ENCODE assay signal across 15 cellular contexts in the genomic region with DNA sequence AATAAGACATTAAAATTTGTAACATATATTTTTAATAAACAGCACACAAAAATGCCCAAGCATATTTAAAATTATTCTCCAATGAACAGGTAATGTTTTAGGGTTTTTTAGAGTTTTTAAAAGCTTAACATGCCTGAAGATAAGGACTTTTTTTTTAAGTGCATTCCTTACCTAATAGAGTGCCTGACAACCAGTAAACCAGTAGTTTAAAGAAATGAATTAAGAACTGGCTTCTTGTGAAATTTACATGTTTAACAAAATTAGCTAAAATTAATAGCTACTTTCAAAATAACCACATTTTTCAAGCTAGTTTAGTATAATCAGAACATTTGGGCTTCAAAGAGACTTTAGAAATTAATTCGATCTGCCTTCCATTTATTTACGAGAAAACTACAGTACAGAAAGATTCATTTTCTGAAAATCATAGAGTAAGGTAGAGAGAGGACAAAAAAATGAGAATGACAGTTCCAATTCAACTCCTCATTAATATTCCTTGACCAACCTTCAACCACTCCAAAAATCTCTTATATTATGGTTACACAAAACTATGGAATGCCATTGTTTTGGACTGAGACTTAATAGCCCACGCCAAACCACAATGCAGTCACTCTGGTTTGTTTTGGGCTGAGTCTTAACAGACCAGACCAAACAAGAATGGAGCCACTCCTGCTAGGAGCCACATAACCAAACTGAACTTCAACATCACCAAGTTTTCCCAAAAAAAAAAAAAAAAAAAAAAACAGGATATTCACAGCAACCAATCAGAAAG. TPM values are rescaled to one million over a fixed set of nuclear protein-coding genes. Genes with fewer than 3 reads are reported as not detected.
DNase-seq lines count a peak whose midpoint lies in the region; ATAC-seq, FAIRE-seq and TF ChIP-seq lines count a peak whose summit lies in the region.
"Had no signal": no experiment of that assay in that cellular context is flagged by ENCODE, and none has a peak within 500 bp of the region (broad histone marks: within the 10 kb centered on the region; RNA-seq: fewer than 3 reads in every experiment).

No MANE protein-coding gene starts in this region.

- TF ChIP-seq RAD21 in H1 (IDR thresholded peaks at IDR 0.05 in 1 of 2, conservative IDR thresholded peaks at IDR 0.05 in 1 of 2; ENCODE audit: low read depth in 2 of 2, low read length in 2 of 2), result no peak

- ATAC-seq in PC-3, result no peak
- no peak for ATAC-seq in GM18505 (IDR thresholded peaks at IDR 0.05; ENCODE audit: unreplicated experiment)
- ATAC-seq: Panc1 had no signal

- intact Hi-C loops in PC-3 (cut with micrococcal nuclease), result no loop called here

- H4K91ac ChIP-seq in H1 (replicated peaks; ENCODE audit: insufficient read length, low read length) (no peak overlapping the region), trophoblast cell (ENCODE audit: low read depth, low read length) (no peak overlapping the region)

- H3K79me2 ChIP-seq in PC-3 (ENCODE audit: low read length) (no peaks in the 10 kb centered on the region), H1 (ENCODE audit: control insufficient read depth in 1 of 2, insufficient read depth in 2 of 2, low read length in 2 of 2) (peaks cover 0 to 10% of the 10 kb centered on the region in 2 experiments; a peak in 2 of 4 replicates), trophoblast cell (ENCODE audit: control insufficient read depth, insufficient read depth, low read length, poor library complexity) (no peaks in the 10 kb centered on the region)

- H3K4me1 ChIP-seq in PC-3 (ENCODE audit: insufficient read depth, low read length) (no peaks in the 10 kb centered on the region; the same call in 1 of the 2 replicates), H1 (replicated peaks in 1 of 4; ENCODE audit: control insufficient read depth in 3 of 4, insufficient read depth in 4 of 4, low read length in 3 of 4) (no peaks in the 10 kb centered on the region), trophoblast cell (ENCODE audit: control insufficient read depth in 1 of 2, insufficient read depth in 2 of 2, low read length in 2 of 2) (no peaks in the 10 kb centered on the region)

- H3K4me3 ChIP-seq in PC-3 (ENCODE audit: low read length) (no peak overlapping the region), H1 (ENCODE audit: extremely low read depth in 1 of 4, insufficient read depth in 2 of 4, low read depth in 3 of 4, low read length in 4 of 4) (no peak overlapping the region), trophoblast cell (ENCODE audit: low read depth, low read length) (no peak overlapping the region)
- H3K4me3 ChIP-seq: upper lobe of left lung had no signal

- H2BK120ac ChIP-seq in H1 (replicated peaks; ENCODE audit: low read depth, low read length) (no peak overlapping the region), trophoblast cell (ENCODE audit: insufficient read depth, low read length, poor library complexity) (no peak overlapping the region)

- no peaks in the 10 kb centered on the region for H3K9me3 ChIP-seq in PC-3 (ENCODE audit: low read length)
- H3K9me3 ChIP-seq in H1 (ENCODE audit: insufficient read depth in 2 of 2, low read depth in 1 of 2, low read length in 1 of 2), result no peaks in the 10 kb centered on the region
- no peaks in the 10 kb centered on the region for H3K9me3 ChIP-seq in trophoblast cell (ENCODE audit: insufficient read depth, low read depth, low read length)
- H3K9me3 ChIP-seq: upper lobe of left lung had no signal

- H3K56ac ChIP-seq in H1 (replicated peaks; ENCODE audit: insufficient read length, low read depth, low read length), result no peak overlapping the region

- H2BK12ac ChIP-seq in H1 (ENCODE audit: low read depth, low read length), result no peak overlapping the region
- no peak overlapping the region for H2BK12ac ChIP-seq in trophoblast cell (ENCODE audit: low read length)

- H2AFZ ChIP-seq in PC-3 (ENCODE audit: low read length) (no peak overlapping the region), H1 (ENCODE audit: low read length) (no peak overlapping the region), trophoblast cell (ENCODE audit: insufficient read depth, low read length, poor library complexity) (no peak overlapping the region)

- H2AK5ac ChIP-seq in H1 (ENCODE audit: low read depth, low read length), result no peak overlapping the region
- no peak overlapping the region for H2AK5ac ChIP-seq in trophoblast cell (ENCODE audit: low read length)

- H3K18ac ChIP-seq in H1 (ENCODE audit: extremely low read depth, low read length) (no peak overlapping the region), trophoblast cell (ENCODE audit: low read length) (no peak overlapping the region)

- no peak overlapping the region for H4K8ac ChIP-seq in H1 (ENCODE audit: extremely low read depth, insufficient read depth, low read length)
- H4K8ac ChIP-seq in trophoblast cell (ENCODE audit: low read depth, low read length), result no peak overlapping the region

- H3K4ac ChIP-seq in H1 (replicated peaks; ENCODE audit: insufficient read length, low read depth, low read length) (no peak overlapping the region), trophoblast cell (ENCODE audit: low read depth, low read length) (no peak overlapping the region)

- H3K9me2 ChIP-seq in PC-3 (replicated peaks; ENCODE audit: low read length), result no peaks in the 10 kb centered on the region

- H4K20me1 ChIP-seq in PC-3 (ENCODE audit: low read length), result no peaks in the 10 kb centered on the region
- no peaks in the 10 kb centered on the region for H4K20me1 ChIP-seq in H1 (replicated peaks in 1 of 2; ENCODE audit: control insufficient read depth in 1 of 2, insufficient read depth in 2 of 2, low read length in 2 of 2)

- TF ChIP-seq CTCF in PC-3 (conservative IDR thresholded peaks at IDR 0.05; ENCODE audit: low read depth, low read length), result no peak
- TF ChIP-seq CTCF in H1 (IDR thresholded peaks at IDR 0.05; ENCODE audit: control extremely low read depth in 1 of 3, insufficient read depth in 1 of 3, low read depth in 1 of 3, low read length in 3 of 3), result no peak

- no peak overlapping the region for H4K5ac ChIP-seq in H1 (ENCODE audit: insufficient read length, low read depth, low read length)

- POLR2A ChIA-PET in PC-3 (lab: Charles Lee; ENCODE audit: unreplicated experiment) (interaction anchor here (0.6 kb wide), 1 partner anchor 61 kb away, joined by 4 read pairs; no protein-coding TSS in a partner anchor), H1 (lab: Charles Lee; ENCODE audit: partially characterized antibody) (no interaction called here)

- no peaks in the 10 kb centered on the region for H3F3A ChIP-seq in PC-3 (ENCODE audit: low read length, unreplicated experiment)

- no peak for TF ChIP-seq EP300 in H1 (IDR thresholded peaks at IDR 0.05; ENCODE audit: borderline replicate concordance in 1 of 2, low read depth in 2 of 2, low read length in 2 of 2)

- no peaks in the 10 kb centered on the region for H3K23me2 ChIP-seq in H1 (ENCODE audit: low read depth, low read length)

- no TSS peak for BruUV-seq in PC-3 (replicated peaks; lab: Mats Ljungman, UMichigan)

- no peak overlapping the region for H2BK20ac ChIP-seq in H1 (ENCODE audit: low read length)

- H2BK5ac ChIP-seq in H1 (ENCODE audit: low read depth, low read length) (no peak overlapping the region), trophoblast cell (ENCODE audit: low read depth, low read length, poor library complexity) (no peak overlapping the region)

- H4K12ac ChIP-seq in trophoblast cell (ENCODE audit: low read depth, low read length), result no peak overlapping the region

- H3K79me1 ChIP-seq in H1 (ENCODE audit: low read depth, low read length) (no peaks in the 10 kb centered on the region), trophoblast cell (ENCODE audit: low read length) (no peaks in the 10 kb centered on the region)

- peak; percentile 71 for DNase-seq in ELR (ENCODE audit: low read depth)
- DNase-seq in PC-3, result peak; percentile 29
- DNase-seq in H1 (ENCODE audit: low read depth in 1 of 2, low spot score in 2 of 2), result no peak
- DNase-seq in trophoblast cell, result peak in 1 of 2 donors; percentile 52
- no peak for DNase-seq in NCI-H2227 treated with DMSO at 0.1 percent for 48 hours (lab: John Stamatoyannopoulos, UW)
- no peak for DNase-seq in OCI-M2 (lab: John Stamatoyannopoulos, UW; ENCODE audit: unreplicated experiment)
- DNase-seq in NCI-H1436 (lab: John Stamatoyannopoulos, UW), result no peak
- DNase-seq: DMS79; NCI-H146; NCI-H524; stimulated activated CD8-positive, alpha-beta memory T cell treated with anti-CD3 and anti-CD28 coated beads, Interleukin-4, amount 100 ng/mL, for 48 hours; upper lobe of left lung had no signal

- H3K4me2 ChIP-seq in PC-3 (ENCODE audit: low read length) (no peak overlapping the region), H1 (ENCODE audit: insufficient read depth in 1 of 2, low read depth in 2 of 2, low read length in 2 of 2) (no peak overlapping the region), trophoblast cell (ENCODE audit: low read length) (no peak overlapping the region)

- no peaks in the 10 kb centered on the region for H3K36me3 ChIP-seq in PC-3 (ENCODE audit: low read depth, low read length)
- H3K36me3 ChIP-seq in H1 (ENCODE audit: control insufficient read depth in 2 of 4, insufficient read depth in 4 of 4, low read length in 3 of 4), result no peaks in the 10 kb centered on the region
- no peaks in the 10 kb centered on the region for H3K36me3 ChIP-seq in trophoblast cell (ENCODE audit: control insufficient read depth in 1 of 2, insufficient read depth in 2 of 2, low read length in 2 of 2)
- H3K36me3 ChIP-seq: upper lobe of left lung had no signal

- H3K27me3 ChIP-seq in PC-3 (ENCODE audit: low read length) (no peaks in the 10 kb centered on the region), H1 (replicated peaks in 1 of 4; ENCODE audit: control insufficient read depth in 3 of 4, extremely low read depth in 1 of 4, insufficient read depth in 3 of 4, low read length in 3 of 4) (no peaks in the 10 kb centered on the region), trophoblast cell (ENCODE audit: insufficient read depth, low read length) (no peaks in the 10 kb centered on the region)
- H3K27me3 ChIP-seq: upper lobe of left lung had no signal

- H3K14ac ChIP-seq in H1 (ENCODE audit: insufficient read length), result no peak overlapping the region
- H3K14ac ChIP-seq in trophoblast cell (ENCODE audit: low read length), result no peak overlapping the region

- H3K23ac ChIP-seq in H1 (ENCODE audit: insufficient read length) (no peak overlapping the region), trophoblast cell (ENCODE audit: low read length) (no peak overlapping the region)

- no peak for TF ChIP-seq POLR2A in H1 (IDR thresholded peaks at IDR 0.05; ENCODE audit: control extremely low read depth in 1 of 2, low read depth in 2 of 2, low read length in 2 of 2)
- TF ChIP-seq POLR2A in GM18505 (IDR thresholded peaks at IDR 0.05; ENCODE audit: borderline replicate concordance, extremely low read depth, insufficient read depth, insufficient read length), result no peak

- H2BK15ac ChIP-seq in H1 (ENCODE audit: low read length), result no peak overlapping the region

- no peak overlapping the region for H3K9ac ChIP-seq in PC-3 (ENCODE audit: low read length)
- no peak overlapping the region for H3K9ac ChIP-seq in H1 (replicated peaks in 1 of 4; ENCODE audit: extremely low read depth in 1 of 4, low read depth in 3 of 4, low read length in 3 of 4)
- H3K9ac ChIP-seq in trophoblast cell (ENCODE audit: low read length), result no peak overlapping the region

- CTCF ChIA-PET in PC-3 (lab: Charles Lee) (no interaction called here), H1 (lab: Charles Lee; ENCODE audit: partially characterized antibody) (interaction anchor here (1.2 to 1.5 kb wide), 2 partner anchors 34 to 38 kb away, joined by 3 read pairs; no protein-coding TSS in a partner anchor)

- H3K27ac ChIP-seq in PC-3 (ENCODE audit: low read length) (no peak overlapping the region), H1 (ENCODE audit: low read depth, low read length) (no peak overlapping the region), trophoblast cell (ENCODE audit: low read depth, low read length) (peak overlapping the region; percentile 26)
- H3K27ac ChIP-seq: C4-2B, upper lobe of left lung had no signal

- FAIRE-seq in H1 (lab: Jason Lieb, UNC), result peak; percentile 45

- WGBS in H1 (ENCODE audit: extremely low coverage in 1 of 2, insufficient coverage in 1 of 2, insufficient read length in 1 of 2, insufficient replicate concordance in 2 of 2, low coverage in 1 of 2, low lambda C conversion rate in 2 of 2, missing lambda C conversion rate in 1 of 2), 2 experiments, result 93% methylated on average over 3 of the region's 3 CpGs; no CpG with 5 or more reads in 1 of the 2 experiments
- no CpG with 5 or more reads among the region's 3 CpGs for WGBS in trophoblast cell (ENCODE audit: extremely low coverage, insufficient coverage, insufficient read length)

RNA-seq across cellular contexts. Expression of a gene that starts 5.7 kb away (rescaled TPM):
- not detected in 2 replicates for total RNA-seq in PC-3 (2014; rRNA removed)
- not detected in 2 replicates for total RNA-seq in H1 (2021; fragmentation: NEBNext Ultra II Directional; extraction: Animal tissue kit (Norgen Biotek cat#: 25700))
- polyA plus RNA-seq in H1 (2011; rRNA removed), result 0.03 TPM in 1 of 2 replicates, not detected in the other
- not detected for polyA plus RNA-seq in H1 (2011; cell fraction: cytosol; rRNA removed)
- not detected for polyA plus RNA-seq in H1 (2011; cell fraction: nucleus; rRNA removed)
- polyA plus RNA-seq in H1 (2012, experiment 1 of 2), result not detected in 4 replicates
- polyA plus RNA-seq in H1 (2012, experiment 2 of 2), result not detected
- not detected for polyA plus RNA-seq in H1 (2013, experiment 1 of 2)
- polyA plus RNA-seq in H1 (2013, experiment 2 of 2), result not detected
- not detected in 2 replicates for polyA minus RNA-seq in H1 (2011; rRNA and poly(A)+ RNA removed)
- polyA minus RNA-seq in H1 (2011; cell fraction: cytosol; rRNA and poly(A)+ RNA removed), result not detected
- 0.40 TPM for polyA minus RNA-seq in H1 (2011; cell fraction: nucleus; rRNA and poly(A)+ RNA removed)
- polyA plus RNA-seq in trophoblast cell (2013), result 0.21 and 0.24 TPM in 2 replicates

Comparison
In these comparisons a context has a peak if more than half of its experiments do, and no peak if none do; other contexts are left out.
1. DNase-seq: peak in ELR (single experiment) and PC-3 (single experiment); none in H1 (0 of 2), NCI-H2227 treated with DMSO at 0.1 percent for 48 hours (single experiment), OCI-M2 (single experiment) and NCI-H1436 (single experiment).